In the genomic region with DNA sequence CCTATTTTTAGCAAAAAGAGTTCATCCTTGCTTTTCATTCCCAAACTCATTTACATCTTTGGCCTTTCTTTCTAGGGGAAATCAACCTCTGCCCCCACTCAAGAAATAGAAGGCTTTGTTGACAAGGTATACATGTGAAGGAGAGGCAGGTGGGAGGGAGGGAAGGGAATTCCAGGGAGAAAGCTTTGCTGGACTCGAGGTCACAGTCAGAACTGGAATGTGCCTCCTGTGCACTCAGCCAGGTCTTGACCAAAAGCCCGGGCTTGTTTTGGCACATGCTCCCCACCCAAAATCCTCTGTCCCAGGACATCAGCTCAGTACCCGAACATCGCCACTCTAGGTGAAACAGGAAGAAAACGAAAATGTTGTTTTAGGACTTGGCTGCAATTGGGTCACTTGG, we compare ENCODE assay signal across 25 cellular contexts.
"Had no signal": no experiment of that assay in that cellular context is flagged by ENCODE, and none has a peak within 500 bp of the region (broad histone marks: within the 10 kb centered on the region; RNA-seq: fewer than 3 reads in every experiment).

No MANE protein-coding gene starts in this region.

- H3K36me3 Mint-ChIP-seq: immature natural killer cell had no signal

- H2AFZ ChIP-seq: hepatocyte had no signal

- H3K4me1 ChIP-seq: colonic mucosa, foreskin keratinocyte, lower lobe of right lung had no signal

- H3K27me3 ChIP-seq: colonic mucosa, esophagus squamous epithelium, foreskin keratinocyte, gastroesophageal sphincter, heart left ventricle, hepatocyte had no signal

- H3K79me2 ChIP-seq: hepatocyte had no signal

- H3K4me3 Mint-ChIP-seq: dendritic cell treated with granulocyte-macrophage colony-stimulating factor and Interleukin-4, amounts not matched to agents 40 ng/mL and 50 ng/mL, for 4 days; effector memory CD8-positive, alpha-beta T cell; endodermal cell; immature natural killer cell; mesothelial cell of epicardium had no signal

- H3K9me3 ChIP-seq: colonic mucosa, esophagus squamous epithelium, lower lobe of right lung, mucosa of descending colon had no signal

- DNase-seq: colonic mucosa; cortex of kidney; effector CD8-positive, alpha-beta T cell; effector memory CD8-positive, alpha-beta T cell; endodermal cell; erythroblast; esophagus squamous epithelium; foreskin keratinocyte; heart left ventricle; hypothalamus; immature natural killer cell; islet precursor cell; left cardiac atrium; left ventricle myocardium superior; lower lobe of right lung; mesenchymal stem cell; mucosa of descending colon had no signal

- H3K4me2 ChIP-seq: hepatocyte had no signal

- H3K4me1 Mint-ChIP-seq: endodermal cell, immature natural killer cell, mesothelial cell of epicardium had no signal

- FAIRE-seq: endometrium, frontal cortex had no signal

- H3K36me3 ChIP-seq: colonic mucosa, gastroesophageal sphincter had no signal

- H3K4me3 ChIP-seq: colonic mucosa, esophagus squamous epithelium, gastroesophageal sphincter, heart left ventricle, hepatocyte, lower lobe of right lung, mucosa of descending colon had no signal

- H3K27me3 Mint-ChIP-seq: dendritic cell treated with granulocyte-macrophage colony-stimulating factor and Interleukin-4, amounts not matched to agents 40 ng/mL and 50 ng/mL, for 4 days had no signal

- H3K9me3 Mint-ChIP-seq: dendritic cell treated with granulocyte-macrophage colony-stimulating factor and Interleukin-4, amounts not matched to agents 40 ng/mL and 50 ng/mL, for 4 days; effector memory CD8-positive, alpha-beta T cell; endodermal cell had no signal

- H3K27ac ChIP-seq: colonic mucosa, epithelial cell of prostate, esophagus squamous epithelium, foreskin keratinocyte, gastroesophageal sphincter, hepatocyte, lower lobe of right lung had no signal

- ATAC-seq: effector memory CD8-positive, alpha-beta T cell; esophagus mucosa; foreskin keratinocyte; gastroesophageal sphincter; left cardiac atrium; mucosa of descending colon had no signal

- H3K27ac Mint-ChIP-seq: dendritic cell treated with granulocyte-macrophage colony-stimulating factor and Interleukin-4, amounts not matched to agents 40 ng/mL and 50 ng/mL, for 4 days; endodermal cell; immature natural killer cell; mesothelial cell of epicardium had no signal
